ENCODE assay signal across 13 cellular contexts in genomic region chr2:8134105-8134903, GRCh38.
A peak's percentile ranks its signal among the peaks of the same experiment; 100 is the strongest.
DNase-seq lines count a peak whose midpoint lies in the region; ATAC-seq and TF ChIP-seq lines count a peak whose summit lies in the region.
"Had no signal": no experiment of that assay in that cellular context is flagged by ENCODE, and none has a peak within 500 bp of the region (broad histone marks: within the 10 kb centered on the region; RNA-seq: fewer than 3 reads in every experiment).

No MANE protein-coding gene starts in this region.

- peaks cover 7 to 11% of the 10 kb centered on the region in 2 donors for H3K4me1 ChIP-seq in neuronal stem cell (ENCODE audit: control insufficient read depth in 2 of 2, insufficient read depth in 1 of 2, low read depth in 1 of 2, low read length in 2 of 2)

- no CpG with 5 or more reads among the region's 16 CpGs for WGBS in neuronal stem cell (ENCODE audit: extremely low coverage in 2 of 2, insufficient read length in 2 of 2, insufficient replicate concordance in 1 of 2), 2 donors

- no peaks in the 10 kb centered on the region for H3K79me1 ChIP-seq in neuronal stem cell (ENCODE audit: low read depth, low read length)

- H2BK15ac ChIP-seq in neuronal stem cell (ENCODE audit: low read length), result no peak overlapping the region

- no peak overlapping the region for H4K8ac ChIP-seq in neuronal stem cell (ENCODE audit: low read depth, low read length)

- H3K27ac ChIP-seq in VCaP (peak overlapping the region; percentile 55), neuronal stem cell (replicated peaks; ENCODE audit: low read length) (no peak overlapping the region)

- no peak overlapping the region for H3K4ac ChIP-seq in neuronal stem cell (ENCODE audit: low read length)

- H4K91ac ChIP-seq in neuronal stem cell (ENCODE audit: low read depth, low read length, poor library complexity), result no peak overlapping the region

- H3K36me3 ChIP-seq in neuronal stem cell (replicated peaks in 1 of 2; ENCODE audit: control insufficient read depth in 2 of 2, insufficient read depth in 2 of 2, low read length in 2 of 2), result no peaks in the 10 kb centered on the region

- TF ChIP-seq CTCF in VCaP (conservative IDR thresholded peaks at IDR 0.05) (no peak), omental fat pad (IDR thresholded peaks at IDR 0.05) (no peak)

- DNase-seq in DMS153 (lab: John Stamatoyannopoulos, UW) (peak; percentile 95), NCI-H1417 (lab: John Stamatoyannopoulos, UW) (peak; percentile 70 to 91 (median 77)), neuronal stem cell (ENCODE audit: low spot score) (no peak), NK-92 (lab: John Stamatoyannopoulos, UW; ENCODE audit: unreplicated experiment) (no peak), omental fat pad (ENCODE audit: low spot score) (no peak)
- DNase-seq: activated CD8-positive, alpha-beta memory T cell treated with anti-CD3 and anti-CD28 coated beads, Interleukin-2, amount 50 U/mL, for 4 hours; activated naive CD8-positive, alpha-beta T cell treated with anti-CD3 and anti-CD28 coated beads for 36 hours; mesendoderm; stimulated activated CD4-positive, alpha-beta T cell treated with anti-CD3 and anti-CD28 coated beads, Interleukin-4, amount 100 ng/mL, for 1 hour had no signal

- H2BK120ac ChIP-seq in neuronal stem cell (ENCODE audit: low read depth, low read length), result no peak overlapping the region

- H2BK5ac ChIP-seq in neuronal stem cell (ENCODE audit: low read length), result no peak overlapping the region

- no peaks in the 10 kb centered on the region for H3K9me3 ChIP-seq in neuronal stem cell (replicated peaks in 1 of 2; ENCODE audit: control insufficient read depth in 2 of 2, insufficient read depth in 1 of 2, low read depth in 1 of 2, low read length in 2 of 2)

- H3K14ac ChIP-seq in neuronal stem cell (ENCODE audit: low read length), result no peak overlapping the region

- no peak overlapping the region for H3K4me2 ChIP-seq in neuronal stem cell (ENCODE audit: insufficient read depth, low read length, poor library complexity, severe bottlenecking)

- H3K9ac ChIP-seq in neuronal stem cell (ENCODE audit: low read depth, low read length, poor library complexity), result no peak overlapping the region

- no peak overlapping the region for H3K23ac ChIP-seq in neuronal stem cell (ENCODE audit: low read depth, low read length, poor library complexity)

- peak overlapping the region; percentile 65 for H2BK12ac ChIP-seq in neuronal stem cell (ENCODE audit: low read length)

- no peak overlapping the region for H2AK5ac ChIP-seq in neuronal stem cell (ENCODE audit: low read depth, low read length)

- no peaks in the 10 kb centered on the region for H3K27me3 ChIP-seq in neuronal stem cell (ENCODE audit: control insufficient read depth in 3 of 3, insufficient read depth in 3 of 3, low read depth in 1 of 3, low read length in 3 of 3)

- H2AFZ ChIP-seq in neuronal stem cell (ENCODE audit: low read length), result peak overlapping the region; percentile 26

- H3K18ac ChIP-seq in neuronal stem cell (ENCODE audit: low read length), result no peak overlapping the region

- H3K4me3 ChIP-seq in neuronal stem cell (ENCODE audit: low read length in 2 of 2), result no peak overlapping the region

- ATAC-seq in HG02938 (IDR thresholded peaks at IDR 0.05; ENCODE audit: unreplicated experiment) (no peak), omental fat pad (ENCODE audit: low FRiP score) (no peak), GM21723 (IDR thresholded peaks at IDR 0.05; ENCODE audit: unreplicated experiment) (no peak)
- ATAC-seq: SK-N-SH treated with all-trans-retinoic acid at 6 μM for 48 hours had no signal

Comparison
In these comparisons a context has a peak if more than half of its experiments do, and no peak if none do; other contexts are left out.
1. DNase-seq: peak in DMS153 (single experiment) and NCI-H1417 (3 of 3); none in neuronal stem cell (single experiment), NK-92 (single experiment) and omental fat pad (single experiment).